ENCODE assay signal across 10 cellular contexts in genomic region chr14:61343991-61344405, GRCh38. TPM values are rescaled to one million over a fixed set of nuclear protein-coding genes. Genes with fewer than 3 reads are reported as not detected.
A peak's percentile ranks its signal among the peaks of the same experiment; 100 is the strongest.
DNase-seq lines count a peak whose midpoint lies in the region; ATAC-seq and TF ChIP-seq lines count a peak whose summit lies in the region.
"Had no signal": no experiment of that assay in that cellular context is flagged by ENCODE, and none has a peak within 500 bp of the region (broad histone marks: within the 10 kb centered on the region; RNA-seq: fewer than 3 reads in every experiment).

No MANE protein-coding gene starts in this region.

- peak overlapping the region; percentile 5 for H3K9ac ChIP-seq in Loucy (ENCODE audit: low read depth, low read length, poor library complexity, severe bottlenecking)

- H3K27me3 ChIP-seq in Loucy (ENCODE audit: insufficient read depth, low read length, poor library complexity, severe bottlenecking): no peaks in the 10 kb centered on the region
- H3K27me3 ChIP-seq in heart right ventricle: no peaks in the 10 kb centered on the region

- H3K4me3 ChIP-seq in Loucy (ENCODE audit: low read length, poor library complexity, severe bottlenecking): no peak overlapping the region
- H3K4me3 ChIP-seq in heart right ventricle: peak overlapping the region in 1 of 10 donors; percentile 19

- DNase-seq in activated T-cell treated with anti-CD3 and anti-CD28 coated beads, Interleukin-2, amount 50 U/mL, for 4 hours: no peak
- no peak for DNase-seq in heart right ventricle
- no peak for DNase-seq in A172 (ENCODE audit: low spot score)
- DNase-seq in OCI-M1 (lab: John Stamatoyannopoulos, UW): no peak
- DNase-seq in COLO829 (ENCODE audit: low spot score): no peak
- DNase-seq: left colon, NCI-H1417 treated with DMSO at 0.1 percent for 48 hours, RPMI8226 had no signal

- peaks cover 97% of the 10 kb centered on the region for H3K79me2 ChIP-seq in Loucy (ENCODE audit: insufficient read depth, low read length)

- peak overlapping the region; percentile 99 for H3K27ac Mint-ChIP-seq in stimulated activated naive CD8-positive, alpha-beta T cell treated with anti-CD3 and anti-CD28 coated beads, Interleukin-15, Interleukin-2, amounts not matched to agents 100 ng/mL and 50 ng/mL, for 24 hours

- no peaks in the 10 kb centered on the region for H3K9me3 ChIP-seq in Loucy (ENCODE audit: insufficient read depth, low read depth, low read length)
- H3K9me3 ChIP-seq in heart right ventricle: no peaks in the 10 kb centered on the region

- H3K9me2 ChIP-seq in Loucy (replicated peaks; ENCODE audit: low read depth, low read length): no peaks in the 10 kb centered on the region

- no peak overlapping the region for H2AFZ ChIP-seq in Loucy (ENCODE audit: low read length)

- intact Hi-C loops in heart right ventricle (cut with DNase I): no loop called here

- no peak overlapping the region for H3K4me2 ChIP-seq in Loucy (ENCODE audit: low read depth, low read length, poor library complexity, severe bottlenecking)

- H3K4me3 Mint-ChIP-seq in activated T-cell treated with anti-CD3 and anti-CD28 coated beads, Interleukin-2, amount 50 U/mL, for 4 hours: peak overlapping the region; percentile 86
- H3K4me3 Mint-ChIP-seq in stimulated activated naive CD8-positive, alpha-beta T cell treated with anti-CD3 and anti-CD28 coated beads, Interleukin-15, Interleukin-2, amounts not matched to agents 100 ng/mL and 50 ng/mL, for 24 hours: peak overlapping the region; percentile 89

- peaks cover 66% of the 10 kb centered on the region for H4K20me1 ChIP-seq in Loucy (ENCODE audit: insufficient read depth, low read length, poor library complexity, severe bottlenecking)

- peak; percentile 23 to 39 for ATAC-seq in activated T-cell treated with anti-CD3 and anti-CD28 coated beads, Interleukin-2, amount 50 U/mL, for 4 hours
- ATAC-seq in heart right ventricle: peak in 3 of 8 donors; percentile 13 to 42 (median 21)
- ATAC-seq: left colon had no signal

- no peak for TF ChIP-seq CTCF in Loucy (conservative IDR thresholded peaks at IDR 0.05; ENCODE audit: low read length)
- TF ChIP-seq CTCF in heart right ventricle (IDR thresholded peaks at IDR 0.05): peak in 1 of 9 donors; percentile 6

- H3K36me3 ChIP-seq in Loucy (ENCODE audit: insufficient read depth, low read length) (no peaks in the 10 kb centered on the region), heart right ventricle (no peaks in the 10 kb centered on the region)

- H3K4me1 ChIP-seq in Loucy (ENCODE audit: insufficient read depth, low read length, poor library complexity, severe bottlenecking): peaks cover 78% of the 10 kb centered on the region
- H3K4me1 ChIP-seq in heart right ventricle: peaks cover 0 to 92% (median 68%) of the 10 kb centered on the region in 9 donors

- 75 to 84% methylated on average over 4 of the region's 4 CpGs for WGBS in heart right ventricle, 2 donors

- peak overlapping the region; percentile 3 to 88 (median 32) for H3K27ac ChIP-seq in heart right ventricle

- H3K4me1 Mint-ChIP-seq in activated T-cell treated with anti-CD3 and anti-CD28 coated beads, Interleukin-2, amount 50 U/mL, for 4 hours (ENCODE audit: low read depth): peaks cover 96% of the 10 kb centered on the region
- peaks cover 99% of the 10 kb centered on the region for H3K4me1 Mint-ChIP-seq in stimulated activated naive CD8-positive, alpha-beta T cell treated with anti-CD3 and anti-CD28 coated beads, Interleukin-15, Interleukin-2, amounts not matched to agents 100 ng/mL and 50 ng/mL, for 24 hours (ENCODE audit: low read depth)

- H3K9me3 Mint-ChIP-seq in activated T-cell treated with anti-CD3 and anti-CD28 coated beads, Interleukin-2, amount 50 U/mL, for 4 hours: peaks cover 3% of the 10 kb centered on the region
- H3K9me3 Mint-ChIP-seq in stimulated activated naive CD8-positive, alpha-beta T cell treated with anti-CD3 and anti-CD28 coated beads, Interleukin-15, Interleukin-2, amounts not matched to agents 100 ng/mL and 50 ng/mL, for 24 hours: peaks cover 5% of the 10 kb centered on the region

- peaks cover 23% of the 10 kb centered on the region for H3K36me3 Mint-ChIP-seq in activated T-cell treated with anti-CD3 and anti-CD28 coated beads, Interleukin-2, amount 50 U/mL, for 4 hours (ENCODE audit: insufficient read depth)
- H3K36me3 Mint-ChIP-seq in stimulated activated naive CD8-positive, alpha-beta T cell treated with anti-CD3 and anti-CD28 coated beads, Interleukin-15, Interleukin-2, amounts not matched to agents 100 ng/mL and 50 ng/mL, for 24 hours (ENCODE audit: low read depth): peaks cover 65% of the 10 kb centered on the region

- 0 out of 2 replicates have a peak, but pooled peaks cover 2% of the 10 kb centered on the region for H3F3A ChIP-seq in Loucy (ENCODE audit: low read depth)

- no peaks in the 10 kb centered on the region for H3K27me3 Mint-ChIP-seq in activated T-cell treated with anti-CD3 and anti-CD28 coated beads, Interleukin-2, amount 50 U/mL, for 4 hours (ENCODE audit: low read depth)
- H3K27me3 Mint-ChIP-seq in stimulated activated naive CD8-positive, alpha-beta T cell treated with anti-CD3 and anti-CD28 coated beads, Interleukin-15, Interleukin-2, amounts not matched to agents 100 ng/mL and 50 ng/mL, for 24 hours: no peaks in the 10 kb centered on the region

RNA-seq across cellular contexts. Expression of gene PRKCH, which starts 22.6 kb away (rescaled TPM):
- 100 to 1,000 TPM; 109 to 141 (median 134) TPM for total RNA-seq in activated T-cell treated with anti-CD3 and anti-CD28 coated beads, Interleukin-2, amount 50 U/mL, for 4 hours
- total RNA-seq in heart right ventricle: 10 to 100 TPM; 12.4 to 25.1 (median 18.3) TPM
- polyA plus RNA-seq in heart right ventricle: 10 to 100 TPM in 1 of 2 donors, 1 to 10 TPM in 1; 8.3 to 18.1 TPM
- 2.0 and 3.5 TPM in 2 replicates for total RNA-seq in A172 (2014; rRNA removed; shearing (Covaris generic))

Comparison
In these comparisons a context has a peak if more than half of its experiments do, and no peak if none do; other contexts are left out.
1. RNA of gene PRKCH, which starts 22.6 kb away (total RNA-seq): 109 to 141 TPM in activated T-cell treated with anti-CD3 and anti-CD28 coated beads, Interleukin-2, amount 50 U/mL, for 4 hours; 12.4 to 25.1 TPM in heart right ventricle and 2.0 to 3.5 TPM in A172; every median in the first group is over 4 times any median in the second.